In the genomic region with DNA sequence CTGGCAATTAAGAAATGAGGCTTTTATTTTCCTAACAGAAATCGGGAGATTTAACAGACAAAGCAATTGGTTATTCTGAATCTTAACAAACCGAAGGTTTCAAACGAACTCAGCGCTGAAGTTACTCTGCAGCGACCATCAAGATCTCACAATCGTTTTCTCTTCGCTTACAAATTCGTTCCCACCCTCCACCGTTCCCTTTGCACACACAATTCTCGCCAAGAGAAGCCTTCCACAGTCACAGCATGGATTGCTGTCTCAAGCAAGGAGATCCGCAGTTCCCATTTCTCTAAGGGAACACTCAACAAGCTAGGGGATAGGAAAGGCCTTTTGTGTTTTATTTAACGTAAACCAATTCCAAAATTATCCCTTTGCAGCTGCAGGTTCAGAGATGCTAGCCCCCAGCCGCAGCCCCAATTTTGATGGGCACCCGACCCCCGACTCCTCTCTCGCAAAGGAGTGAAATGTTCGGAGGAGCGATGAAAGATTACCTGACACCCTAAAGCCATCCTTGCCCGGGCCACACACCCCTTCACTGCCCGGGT, we compare ENCODE assay signal across 8 cellular contexts. TPM values are rescaled to one million over a fixed set of nuclear protein-coding genes. Genes with fewer than 3 reads are reported as not detected.
DNase-seq lines count a peak whose midpoint lies in the region; ATAC-seq and TF ChIP-seq lines count a peak whose summit lies in the region.

No MANE protein-coding gene starts in this region.

- peak overlapping the region; percentile 93 for H3K4me3 Mint-ChIP-seq in activated CD8-positive, alpha-beta memory T cell treated with anti-CD3 and anti-CD28 coated beads, Interleukin-2, amount 10 ng/mL, durations not matched to agents 7 days and 5 days
- H3K4me3 Mint-ChIP-seq in neural progenitor cell: peak overlapping the region; percentile 97

- peak overlapping the region; percentile 95 for H3K27ac Mint-ChIP-seq in activated CD8-positive, alpha-beta memory T cell treated with anti-CD3 and anti-CD28 coated beads, Interleukin-2, amount 10 ng/mL, durations not matched to agents 7 days and 5 days
- H3K27ac Mint-ChIP-seq in neural progenitor cell: peak overlapping the region; percentile 59

- H3K27me3 Mint-ChIP-seq in activated CD8-positive, alpha-beta memory T cell treated with anti-CD3 and anti-CD28 coated beads, Interleukin-2, amount 10 ng/mL, durations not matched to agents 7 days and 5 days: no peaks in the 10 kb centered on the region
- peaks cover 2% of the 10 kb centered on the region for H3K27me3 Mint-ChIP-seq in neural progenitor cell (ENCODE audit: insufficient read depth, low read depth)

- TF ChIP-seq CTCF in fibroblast of lung (conservative IDR thresholded peaks at IDR 0.05 in 1 of 2, IDR thresholded peaks at IDR 0.05 in 1 of 2; ENCODE audit: low read depth in 1 of 2, low read length in 2 of 2): no peak
- TF ChIP-seq CTCF in neural progenitor cell (IDR thresholded peaks at IDR 0.05): no peak

- H3K36me3 ChIP-seq in fibroblast of lung (ENCODE audit: control insufficient read depth, insufficient read depth, low read length) (no peaks in the 10 kb centered on the region), neural progenitor cell (no peaks in the 10 kb centered on the region)

- H3K4me3 ChIP-seq in fibroblast of lung (replicated peaks in 1 of 4; ENCODE audit: control extremely low read depth in 1 of 4, insufficient read depth in 1 of 4, low read depth in 3 of 4, low read length in 4 of 4): peak overlapping the region; percentile 84 to 95 (median 89)
- H3K4me3 ChIP-seq in neural progenitor cell: peak overlapping the region; percentile 87

- H3K27me3 ChIP-seq in fibroblast of lung (ENCODE audit: control insufficient read depth, insufficient read depth, low read length) (no peaks in the 10 kb centered on the region), neural progenitor cell (no peaks in the 10 kb centered on the region)

- H3K9me3 ChIP-seq in fibroblast of lung (ENCODE audit: control insufficient read depth, insufficient read depth, low read depth, low read length): no peaks in the 10 kb centered on the region
- H3K9me3 ChIP-seq in neural progenitor cell (ENCODE audit: low read depth): no peaks in the 10 kb centered on the region

- H3F3A ChIP-seq in neural progenitor cell (ENCODE audit: low read depth): peaks cover 12% of the 10 kb centered on the region

- H3K27ac ChIP-seq in fibroblast of lung (ENCODE audit: insufficient read depth, low read length) (peak overlapping the region; percentile 65), neural progenitor cell (peak overlapping the region; percentile 62)

- H3K4me2 ChIP-seq in fibroblast of lung (ENCODE audit: extremely low read depth, insufficient read depth, low read length): peak overlapping the region; percentile 90
- H3K4me2 ChIP-seq in neural progenitor cell: peak overlapping the region; percentile 80

- peaks cover 3% of the 10 kb centered on the region for H4K20me1 ChIP-seq in fibroblast of lung (ENCODE audit: control insufficient read depth, extremely low read depth, insufficient read depth, low read length)
- peaks cover 39% of the 10 kb centered on the region for H4K20me1 ChIP-seq in neural progenitor cell (ENCODE audit: low read depth)

- no peak for DNase-seq in activated CD8-positive, alpha-beta memory T cell treated with anti-CD3 and anti-CD28 coated beads, Interleukin-2, amount 10 ng/mL, durations not matched to agents 7 days and 5 days
- DNase-seq in activated CD8-positive, alpha-beta memory T cell treated with anti-CD3 and anti-CD28 coated beads for 24 hours: no peak
- DNase-seq in SW480 (ENCODE audit: low spot score) (peak; percentile 36), fibroblast of lung (ENCODE audit: low read depth in 2 of 2) (peak; percentile 31 to 47), neural progenitor cell (ENCODE audit: low spot score) (peak; percentile 34), posterior vena cava (ENCODE audit: low spot score) (no peak)

- H3K36me3 Mint-ChIP-seq in activated CD8-positive, alpha-beta memory T cell treated with anti-CD3 and anti-CD28 coated beads, Interleukin-2, amount 10 ng/mL, durations not matched to agents 7 days and 5 days: peaks cover 4% of the 10 kb centered on the region
- no peaks in the 10 kb centered on the region for H3K36me3 Mint-ChIP-seq in neural progenitor cell

- no peaks in the 10 kb centered on the region for H3K9me3 Mint-ChIP-seq in activated CD8-positive, alpha-beta memory T cell treated with anti-CD3 and anti-CD28 coated beads, Interleukin-2, amount 10 ng/mL, durations not matched to agents 7 days and 5 days (ENCODE audit: low read depth)
- no peaks in the 10 kb centered on the region for H3K9me3 Mint-ChIP-seq in neural progenitor cell

- CTCF ChIA-PET in activated CD8-positive, alpha-beta memory T cell treated with anti-CD3 and anti-CD28 coated beads, Interleukin-2, amount 10 ng/mL, durations not matched to agents 7 days and 5 days (lab: Charles Lee): interaction anchor here (0.8 to 5.4 kb wide), 7 partner anchors 13 to 560 kb away, joined by 3 to 84 read pairs (median 3); partner anchors contain the start of gene SZRD1

- H3K4me1 ChIP-seq in fibroblast of lung (ENCODE audit: control insufficient read depth, extremely low read depth, insufficient read depth, low read length) (peaks cover 10% of the 10 kb centered on the region), neural progenitor cell (peaks cover 14% of the 10 kb centered on the region)

- H3K4me1 Mint-ChIP-seq in activated CD8-positive, alpha-beta memory T cell treated with anti-CD3 and anti-CD28 coated beads, Interleukin-2, amount 10 ng/mL, durations not matched to agents 7 days and 5 days: peaks cover 23% of the 10 kb centered on the region
- peaks cover 23% of the 10 kb centered on the region for H3K4me1 Mint-ChIP-seq in neural progenitor cell

- no peak for ATAC-seq in activated CD8-positive, alpha-beta memory T cell treated with anti-CD3 and anti-CD28 coated beads, Interleukin-2, amount 10 ng/mL, durations not matched to agents 7 days and 5 days
- ATAC-seq in HG03280 (IDR thresholded peaks at IDR 0.05; ENCODE audit: unreplicated experiment): no peak
- ATAC-seq in HG03460 (IDR thresholded peaks at IDR 0.05; ENCODE audit: unreplicated experiment): no peak

- peaks cover 55% of the 10 kb centered on the region for H3K79me2 ChIP-seq in fibroblast of lung (ENCODE audit: control insufficient read depth, insufficient read depth, low read length)
- peaks cover 56% of the 10 kb centered on the region for H3K79me2 ChIP-seq in neural progenitor cell (ENCODE audit: low read depth)

- no peak overlapping the region for H2AFZ ChIP-seq in fibroblast of lung (ENCODE audit: low read length)
- H2AFZ ChIP-seq in neural progenitor cell (replicated peaks): peak overlapping the region; percentile 69

- intact Hi-C loops in posterior vena cava (cut with DNase I): loop anchor here (10.0 kb wide), 2 partner anchors 107 to 147 kb away; no protein-coding TSS in a partner anchor

- peak overlapping the region; percentile 95 for H3K9ac ChIP-seq in fibroblast of lung (ENCODE audit: insufficient read depth, low read length)
- peak overlapping the region; percentile 81 for H3K9ac ChIP-seq in neural progenitor cell

RNA-seq across cellular contexts. Expression of gene FBXO42, which starts 0.8 kb away (rescaled TPM):
- 10 to 100 TPM; 17.6 to 19.7 TPM for total RNA-seq in activated CD8-positive, alpha-beta memory T cell treated with anti-CD3 and anti-CD28 coated beads, Interleukin-2, amount 10 ng/mL, durations not matched to agents 7 days and 5 days
- total RNA-seq in fibroblast of lung: 10.4 and 10.5 TPM in 2 replicates
- polyA plus RNA-seq in fibroblast of lung: 13.5 and 14.4 TPM in 2 replicates
- polyA plus RNA-seq in fibroblast of lung (2012): 10.0 and 11.2 TPM in 2 replicates
- 16.0 and 22.3 TPM in 2 replicates for polyA minus RNA-seq in fibroblast of lung (ENCODE audit: low replicate concordance)
- 18.8 and 24.7 TPM in 2 replicates for total RNA-seq in neural progenitor cell (ENCODE audit: low replicate concordance)
- 10 to 100 TPM; 17.8 to 20.8 TPM for total RNA-seq in posterior vena cava

RNA-seq across cellular contexts. Expression of gene SZRD1, which starts 15.5 kb away (rescaled TPM):
- total RNA-seq in activated CD8-positive, alpha-beta memory T cell treated with anti-CD3 and anti-CD28 coated beads, Interleukin-2, amount 10 ng/mL, durations not matched to agents 7 days and 5 days: 100 to 1,000 TPM; 161 to 189 TPM
- 20.8 and 30.1 TPM in 2 replicates for total RNA-seq in fibroblast of lung
- polyA plus RNA-seq in fibroblast of lung: 95.1 and 151 TPM in 2 replicates
- polyA plus RNA-seq in fibroblast of lung (2012): 110 and 146 TPM in 2 replicates
- 156 and 193 TPM in 2 replicates for polyA minus RNA-seq in fibroblast of lung (ENCODE audit: low replicate concordance)
- 50.2 and 73.2 TPM in 2 replicates for total RNA-seq in neural progenitor cell (ENCODE audit: low replicate concordance)
- total RNA-seq in posterior vena cava: 100 to 1,000 TPM; 115 to 167 TPM

Comparison
In these comparisons a context has a peak if more than half of its experiments do, and no peak if none do; other contexts are left out.
1. DNase-seq: peak in SW480 (single experiment), fibroblast of lung (2 of 2) and neural progenitor cell (single experiment); none in activated CD8-positive, alpha-beta memory T cell treated with anti-CD3 and anti-CD28 coated beads, Interleukin-2, amount 10 ng/mL, durations not matched to agents 7 days and 5 days (single experiment), activated CD8-positive, alpha-beta memory T cell treated with anti-CD3 and anti-CD28 coated beads for 24 hours (single experiment) and posterior vena cava (single experiment).